In the genomic region with DNA sequence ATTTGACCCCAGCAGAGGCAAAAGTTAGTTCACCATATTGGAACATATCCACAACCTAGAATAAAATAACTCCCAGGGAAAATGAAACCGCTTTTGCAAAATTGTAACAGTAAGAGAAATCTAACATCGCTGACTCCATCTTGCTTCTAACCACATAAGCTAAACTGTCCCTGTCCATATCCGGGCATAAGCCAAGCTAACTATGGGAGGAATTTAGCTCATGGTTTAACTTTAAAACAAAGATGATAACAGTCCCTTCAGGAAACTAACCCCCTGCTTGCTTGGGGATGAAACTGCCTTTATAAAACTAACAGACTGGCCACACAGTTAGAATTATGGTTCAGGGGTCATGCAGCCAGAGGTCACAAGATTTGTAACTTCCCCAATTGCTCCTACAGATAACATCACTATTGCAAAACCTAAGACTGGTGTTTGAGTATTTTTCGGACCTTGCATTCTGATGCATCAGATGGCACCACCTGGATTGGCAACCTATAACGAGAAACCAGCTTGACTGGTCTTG, we compare ENCODE assay signal across 17 cellular contexts.
"Had no signal": no experiment of that assay in that cellular context is flagged by ENCODE, and none has a peak within 500 bp of the region (broad histone marks: within the 10 kb centered on the region; RNA-seq: fewer than 3 reads in every experiment).

No MANE protein-coding gene starts in this region.

- H3K27ac ChIP-seq: adrenal gland, colonic mucosa, skin epidermis, tibial artery, uterus, WERI-Rb-1 had no signal

- H3K4me3 ChIP-seq: adrenal gland, colonic mucosa, skin epidermis, tibial artery, uterus had no signal

- ATAC-seq: activated T-cell treated with anti-CD3 and anti-CD28 coated beads, Interleukin-2, amount 50 U/mL, for 4 hours; esophagus mucosa; natural killer cell treated with Interleukin-12 subunit alpha and Interleukin-12 subunit beta and Interleukin-15 and Interleukin-18, amount 100 ng/mL, for 72 hours; right cardiac atrium; stimulated activated naive B cell treated with anti-CD40 and anti-IgM and Interleukin-4, amounts not matched to agents 10 μg/mL and 1 μg/mL and 100 μg/mL, for 72 hours had no signal

- H3K9me3 ChIP-seq: adrenal gland, colonic mucosa, tibial artery, uterus had no signal

- DNase-seq: activated CD4-positive, alpha-beta memory T cell treated with anti-CD3 and anti-CD28 coated beads, Interleukin-2, amount 10 ng/mL, durations not matched to agents 7 days and 5 days; activated effector memory CD4-positive, alpha-beta T cell treated with Interleukin-2 at 50 U/mL for 16 hours; activated T-cell treated with anti-CD3 and anti-CD28 coated beads, Interleukin-2, amount 50 U/mL, for 4 hours; adrenal gland; caudate nucleus; colonic mucosa; hippocampal formation; right cardiac atrium; stimulated activated CD4-positive, alpha-beta T cell treated with anti-CD3 and anti-CD28 coated beads, Interleukin-15, amount 100 ng/mL, for 24 hours; stimulated activated CD4-positive, alpha-beta T cell treated with anti-CD3 and anti-CD28 coated beads, Interleukin-4, amount 100 ng/mL, for 1 hour; stimulated activated naive B cell treated with anti-CD40 and anti-IgM and Interleukin-4, amounts not matched to agents 10 μg/mL and 1 μg/mL and 100 μg/mL, for 72 hours; tibial artery; uterus; WERI-Rb-1 had no signal

- H3K27me3 ChIP-seq: adrenal gland, colonic mucosa, tibial artery, uterus had no signal

- H3K4me1 ChIP-seq: adrenal gland, colonic mucosa, uterus had no signal

- H3K36me3 ChIP-seq: adrenal gland, colonic mucosa, tibial artery, uterus, WERI-Rb-1 had no signal
